19 cellular contexts compared by ENCODE assay signal in genomic region chr15:72965671-72966070, GRCh38.
"Had no signal": no experiment of that assay in that cellular context is flagged by ENCODE, and none has a peak within 500 bp of the region (broad histone marks: within the 10 kb centered on the region; RNA-seq: fewer than 3 reads in every experiment).

No MANE protein-coding gene starts in this region.

- ATAC-seq: activated CD4-positive, CD25-positive, alpha-beta regulatory T cell treated with anti-CD3 and anti-CD28 coated beads, Interleukin-2, amount 50 U/mL, for 24 hours; activated CD8-positive, alpha-beta T cell treated with anti-CD3 and anti-CD28 coated beads for 36 hours; gastrocnemius medialis; stimulated activated naive B cell treated with anti-CD40 and anti-IgM and Interleukin-4, amounts not matched to agents 10 μg/mL and 1 μg/mL and 100 μg/mL, for 72 hours; T-cell had no signal

- DNase-seq: activated CD4-positive, alpha-beta T cell treated with anti-CD3 and anti-CD28 coated beads, Interleukin-2, amount 10 ng/mL, durations not matched to agents 24 days and 14 days; activated CD8-positive, alpha-beta T cell treated with anti-CD3 and anti-CD28 coated beads for 36 hours; activated naive CD4-positive, alpha-beta T cell; adrenal gland; brain microvascular endothelial cell; caudate nucleus; dermis blood vessel endothelial cell; effector CD8-positive, alpha-beta T cell; esophagus squamous epithelium; gastrocnemius medialis; hippocampal formation; retina; sigmoid colon; stimulated activated CD4-positive, alpha-beta T cell treated with anti-CD3 and anti-CD28 coated beads, Interleukin-15, amount 100 ng/mL, for 24 hours; stimulated activated naive B cell treated with anti-CD40 and anti-IgM and Interleukin-4, amounts not matched to agents 10 μg/mL and 1 μg/mL and 100 μg/mL, for 72 hours; T-cell; T1000; transverse colon had no signal
